6 cellular contexts compared by ENCODE assay signal in genomic region chr6:138142806-138143205, GRCh38.
"Had no signal": no experiment of that assay in that cellular context is flagged by ENCODE, and none has a peak within 500 bp of the region (broad histone marks: within the 10 kb centered on the region; RNA-seq: fewer than 3 reads in every experiment).

No MANE protein-coding gene starts in this region.

- H3K4me3 Mint-ChIP-seq: H9 had no signal

- H3K27ac ChIP-seq: GM23248, KMS-11 had no signal

- H3K9me3 Mint-ChIP-seq: H9 had no signal

- H3K4me2 ChIP-seq: KMS-11 had no signal

- H3K4me3 ChIP-seq: GM23248 had no signal

- H3K9ac ChIP-seq: GM23248, KMS-11 had no signal

- H3K27ac Mint-ChIP-seq: H9 had no signal

- DNase-seq: GM23248, H9, HCEC 1CT, Karpas-422, KBM-7 had no signal

- H2AFZ ChIP-seq: GM23248 had no signal
